In genomic region chr19:52296773-52297600, GRCh38 we compare ENCODE assay signal across 8 cellular contexts. TPM values are rescaled to one million over a fixed set of nuclear protein-coding genes. Genes with fewer than 3 reads are reported as not detected.
DNase-seq lines count a peak whose midpoint lies in the region; ATAC-seq, FAIRE-seq and TF ChIP-seq lines count a peak whose summit lies in the region.

Gene ZNF480 (plus strand): TSS chr19:52297169. CDS start chr19:52300413, 3,244 bp downstream.

- no peaks in the 10 kb centered on the region for H4K20me1 ChIP-seq in H9 (ENCODE audit: control insufficient read depth, insufficient read depth, insufficient read length)

- H2BK120ac ChIP-seq in H9 (ENCODE audit: low read depth, low read length, poor library complexity, severe bottlenecking), result no peak within 1 kb of the TSS

- no peaks in the 10 kb centered on the region for H3K79me2 ChIP-seq in H9 (ENCODE audit: insufficient read depth, low read length)

- H3K4me1 ChIP-seq in H9 (ENCODE audit: insufficient read depth, low read length), result no peaks in the 10 kb centered on the region; the same call in 1 of the 2 replicates
- H3K4me1 ChIP-seq in left ventricle myocardium inferior, result peaks cover 22% of the 10 kb centered on the region

- peaks cover 11% of the 10 kb centered on the region for H3K23me2 ChIP-seq in H9 (ENCODE audit: insufficient read length, low read depth, low read length, poor library complexity, severe bottlenecking)

- H3K27ac ChIP-seq in H9 (ENCODE audit: insufficient read length, low read depth, low read length) (no peak within 1 kb of the TSS), left ventricle myocardium inferior (replicated peaks) (peak within 1 kb of the TSS; percentile 97)

- H2AFZ ChIP-seq in H9 (ENCODE audit: low read length), result no peak within 1 kb of the TSS

- H3K79me1 ChIP-seq in H9 (ENCODE audit: insufficient read depth, low read depth, low read length, poor library complexity, severe bottlenecking), result peaks cover 3% of the 10 kb centered on the region

- H3K27me3 ChIP-seq in H9 (ENCODE audit: insufficient read depth, low read length), result no peaks in the 10 kb centered on the region
- no peaks in the 10 kb centered on the region for H3K27me3 ChIP-seq in left ventricle myocardium inferior (ENCODE audit: low read depth)

- peak within 1 kb of the TSS; percentile 80 for H3K4me2 ChIP-seq in H9 (ENCODE audit: insufficient read depth, insufficient read length, low read length)

- H3K27me3 Mint-ChIP-seq in H9 (ENCODE audit: low read depth), result no peaks in the 10 kb centered on the region; the same call in 1 of the 2 replicates
- H3K27me3 Mint-ChIP-seq in T-helper 17 cell, result no peaks in the 10 kb centered on the region
- peaks cover 3% of the 10 kb centered on the region for H3K27me3 Mint-ChIP-seq in type B pancreatic cell

- FAIRE-seq in D721Med (lab: Jason Lieb, UNC), result no peak

- no peak within 1 kb of the TSS for H2BK5ac ChIP-seq in H9 (ENCODE audit: insufficient read length, low read length)

- H2BK20ac ChIP-seq in H9 (ENCODE audit: low read depth, low read length, poor library complexity, severe bottlenecking), result no peak within 1 kb of the TSS

- H3K9me3 ChIP-seq in H9 (ENCODE audit: control insufficient read depth, low read depth, low read length), result peaks cover 15% of the 10 kb centered on the region
- H3K9me3 ChIP-seq in T-helper 17 cell (ENCODE audit: control insufficient read depth, low read length, poor library complexity, severe bottlenecking), result peaks cover 5% of the 10 kb centered on the region
- peaks cover 6% of the 10 kb centered on the region for H3K9me3 ChIP-seq in left ventricle myocardium inferior (replicated peaks)

- peak within 1 kb of the TSS; percentile 80; the same call in 1 of the 2 replicates for H3K14ac ChIP-seq in H9 (ENCODE audit: insufficient read depth, low read length)

- H3K4me3 Mint-ChIP-seq in H9, result peak within 1 kb of the TSS; percentile 90 to 91
- peak within 1 kb of the TSS; percentile 94 for H3K4me3 Mint-ChIP-seq in T-helper 17 cell
- peak within 1 kb of the TSS; percentile 94 for H3K4me3 Mint-ChIP-seq in type B pancreatic cell

- H3K56ac ChIP-seq in H9 (ENCODE audit: insufficient read length, low read depth, low read length), result no peak within 1 kb of the TSS

- peak; percentile 88 for ATAC-seq in T-helper 17 cell

- H3K36me3 ChIP-seq in left ventricle myocardium inferior, result peaks cover 45% of the 10 kb centered on the region

- H3K4ac ChIP-seq in H9 (ENCODE audit: low read depth, low read length), result no peak within 1 kb of the TSS; the same call in 1 of the 2 replicates

- H3K4me3 ChIP-seq in left ventricle myocardium inferior, result peak within 1 kb of the TSS; percentile 95

- H4K5ac ChIP-seq in H9 (ENCODE audit: insufficient read length, low read depth, low read length), result no peak within 1 kb of the TSS

- peak within 1 kb of the TSS; percentile 73 for H3K9ac ChIP-seq in H9 (ENCODE audit: extremely low read depth, insufficient read length, low read length)

- no peak within 1 kb of the TSS for H4K91ac ChIP-seq in H9 (ENCODE audit: insufficient read length, low read depth, low read length)

- H3K27ac Mint-ChIP-seq in H9 (peak within 1 kb of the TSS in 2 of 3 experiments; percentile 89 to 97; a peak in 5 of 7 replicates), T-helper 17 cell (peak within 1 kb of the TSS; percentile 92), type B pancreatic cell (peak within 1 kb of the TSS; percentile 94)

- TF ChIP-seq CTCF in D721Med (IDR thresholded peaks at IDR 0.05; ENCODE audit: insufficient read depth, missing control alignments), result no peak
- TF ChIP-seq CTCF in H9 (conservative IDR thresholded peaks at IDR 0.05), result peak; percentile 29; the same call in 2 of the 3 replicates
- no peak for TF ChIP-seq CTCF in left ventricle myocardium inferior (IDR thresholded peaks at IDR 0.05; ENCODE audit: borderline replicate concordance)
- TF ChIP-seq CTCF in type B pancreatic cell (conservative IDR thresholded peaks at IDR 0.05), result peak; percentile 44

- no peak within 1 kb of the TSS for H4K8ac ChIP-seq in H9 (replicated peaks; ENCODE audit: insufficient read length, low read depth, low read length)

- DNase-seq in D721Med (ENCODE audit: insufficient read length, low spot score), result peak; percentile 24
- DNase-seq in H9, result peak; percentile 76
- DNase-seq in NCI-H146 (lab: John Stamatoyannopoulos, UW), result peak; percentile 94
- peak; percentile 78 to 87 (median 78) for DNase-seq in T-helper 17 cell
- peak; percentile 75 for DNase-seq in amniotic stem cell (lab: John Stamatoyannopoulos, UW)
- peak; percentile 88 for DNase-seq in left ventricle myocardium inferior
- peak; percentile 96 for DNase-seq in posterior vena cava (ENCODE audit: low spot score)
- DNase-seq in type B pancreatic cell (ENCODE audit: extremely low spot score, unreplicated experiment), result peak; percentile 78

- H2BK15ac ChIP-seq in H9 (ENCODE audit: low read depth, low read length), result no peak within 1 kb of the TSS

- no peak within 1 kb of the TSS for H2BK12ac ChIP-seq in H9 (ENCODE audit: insufficient read length, low read depth, low read length)

- H3K18ac ChIP-seq in H9 (ENCODE audit: insufficient read length, low read depth, low read length), result peak within 1 kb of the TSS; percentile 70

- H3K23ac ChIP-seq in H9 (ENCODE audit: insufficient read length, low read depth, low read length), result no peak within 1 kb of the TSS

- peaks cover 49 to 55% (median 53%) of the 10 kb centered on the region in 3 experiments for H3K36me3 Mint-ChIP-seq in H9 (ENCODE audit: insufficient read depth in 1 of 3, low read depth in 3 of 3)
- peaks cover 12% of the 10 kb centered on the region for H3K36me3 Mint-ChIP-seq in T-helper 17 cell (ENCODE audit: low read depth)
- H3K36me3 Mint-ChIP-seq in type B pancreatic cell, result peaks cover 59% of the 10 kb centered on the region

- no CpG with 5 or more reads among the region's 75 CpGs for WGBS in H9 (ENCODE audit: extremely low coverage, insufficient read length, low lambda C conversion rate)

- no peak within 1 kb of the TSS for H3T11ph ChIP-seq in H9 (ENCODE audit: low read length)

- H3K9me3 Mint-ChIP-seq in H9 (peaks cover 0 to 34% of the 10 kb centered on the region in 2 experiments; a peak in 4 of 5 replicates), type B pancreatic cell (peaks cover 11% of the 10 kb centered on the region)

- intact Hi-C loops in left ventricle myocardium inferior (cut with micrococcal nuclease) (no loop called here), posterior vena cava (cut with DNase I) (no loop called here)

- H2AK5ac ChIP-seq in H9 (ENCODE audit: insufficient read length, low read length), result no peak within 1 kb of the TSS

- H3K4me1 Mint-ChIP-seq in H9 (peaks cover 9 to 13% of the 10 kb centered on the region in 2 experiments), T-helper 17 cell (peaks cover 7% of the 10 kb centered on the region), type B pancreatic cell (ENCODE audit: unreplicated experiment) (peaks cover 15% of the 10 kb centered on the region)

RNA-seq across cellular contexts. Expression of gene ZNF480, which starts in this region (rescaled TPM):
- total RNA-seq in H9 (2021) (39.2 and 42.5 TPM in 2 replicates), T-helper 17 cell (1 to 10 TPM; 6.3 to 8.3 TPM), left ventricle myocardium inferior (18.9 TPM), posterior vena cava (10 to 100 TPM; 10.9 to 12.4 TPM), type B pancreatic cell (ENCODE audit: low replicate concordance) (16.8 and 26.2 TPM in 2 replicates)

Comparison
In these comparisons a context has a peak if more than half of its experiments do, and no peak if none do; other contexts are left out.
1. DNase-seq: peak in every context shown above with its lines; median percentile 96 in posterior vena cava; 94 in NCI-H146; 88 in left ventricle myocardium inferior; 78 in T-helper 17 cell; 78 in type B pancreatic cell; 76 in H9; 75 in amniotic stem cell; 24 in D721Med.
2. CTCF ChIP-seq: peak in H9 (single experiment) and type B pancreatic cell (single experiment); none in D721Med (single experiment) and left ventricle myocardium inferior (single experiment).
3. Peak in every context shown above with its lines, with median percentiles within 50 percentile points of each other: H3K27ac Mint-ChIP-seq and H3K4me3 Mint-ChIP-seq.